9 cellular contexts compared by ENCODE assay signal in the genomic region with DNA sequence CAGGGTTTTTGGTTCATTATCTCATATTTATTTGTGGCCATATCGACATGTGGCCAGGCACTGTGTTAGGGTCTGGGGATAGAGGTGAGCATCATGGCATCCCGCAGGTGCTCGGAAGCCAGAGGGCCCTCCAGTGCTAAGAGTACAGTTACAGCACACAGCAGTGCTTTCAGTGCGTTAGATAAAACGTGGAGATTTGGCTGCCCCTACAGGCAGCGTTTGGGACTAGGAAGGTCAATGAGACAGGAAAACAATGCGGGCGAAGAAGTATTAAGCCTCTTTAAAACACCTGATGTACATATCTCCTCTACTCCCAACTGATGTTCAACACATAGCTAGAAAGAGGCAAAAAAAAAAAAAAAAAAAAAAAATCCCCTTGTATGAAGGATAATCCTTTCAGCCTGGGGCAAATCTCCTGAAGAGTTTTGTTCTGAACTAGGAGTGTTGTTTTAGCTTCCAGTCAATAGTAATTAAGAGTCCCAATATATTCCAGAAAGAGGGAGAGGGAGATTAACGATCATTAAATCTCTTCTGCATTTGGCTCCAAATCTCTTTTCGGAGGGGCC.
DNase-seq lines count a peak whose midpoint lies in the region; ATAC-seq, FAIRE-seq and TF ChIP-seq lines count a peak whose summit lies in the region.
"Had no signal": no experiment of that assay in that cellular context is flagged by ENCODE, and none has a peak within 500 bp of the region (broad histone marks: within the 10 kb centered on the region; RNA-seq: fewer than 3 reads in every experiment).

No MANE protein-coding gene starts in this region.

- CTCF ChIA-PET in MCF 10A (lab: Yijun Ruan, JAX) = interaction anchor here (0.5 to 1.1 kb wide), 6 partner anchors 8 to 311 kb away, joined by 3 to 4 read pairs (median 3); no protein-coding TSS in a partner anchor

- no peak for ATAC-seq in DND-41 (ENCODE audit: insufficient read depth, low read depth)
- ATAC-seq in GM18517 (IDR thresholded peaks at IDR 0.05; ENCODE audit: unreplicated experiment) = no peak

- no peaks in the 10 kb centered on the region for H3K27me3 ChIP-seq in DND-41 (ENCODE audit: insufficient read depth, low read length, poor library complexity)

- peak; percentile 8 for DNase-seq in DND-41
- peak; percentile 93 for DNase-seq in NCI-H510A treated with DMSO at 0.1 percent for 48 hours (lab: John Stamatoyannopoulos, UW)
- no peak for DNase-seq in osteocyte (ENCODE audit: extremely low spot score, unreplicated experiment)
- no peak for DNase-seq in MCF 10A (ENCODE audit: unreplicated experiment)
- DNase-seq in NOMO-1 (lab: John Stamatoyannopoulos, UW; ENCODE audit: unreplicated experiment in 2 of 2) = no peak
- DNase-seq in pons (ENCODE audit: low spot score) = no peak
- DNase-seq: activated naive CD4-positive, alpha-beta T cell treated with Interleukin-2 at 50 U/mL for 16 hours had no signal

- no peaks in the 10 kb centered on the region for H3K9me3 ChIP-seq in DND-41 (ENCODE audit: insufficient read depth, low read length, severe bottlenecking)

- H3K4me2 ChIP-seq in DND-41 (ENCODE audit: insufficient read depth, low read length) = no peak overlapping the region

- peaks cover 92% of the 10 kb centered on the region for H3K79me2 ChIP-seq in DND-41 (ENCODE audit: insufficient read depth, low read length)

- H3K27ac Mint-ChIP-seq in osteocyte (ENCODE audit: unreplicated experiment) = peak overlapping the region; percentile 77
- no peak overlapping the region for H3K27ac Mint-ChIP-seq in MCF 10A (ENCODE audit: low read depth, unreplicated experiment)

- H3K4me1 Mint-ChIP-seq in osteocyte (ENCODE audit: unreplicated experiment) = peaks cover 59% of the 10 kb centered on the region
- H3K4me1 Mint-ChIP-seq in MCF 10A (ENCODE audit: insufficient read depth, unreplicated experiment) = peaks cover 10% of the 10 kb centered on the region

- peak; percentile 73 for FAIRE-seq in endometrium (lab: Jason Lieb, UNC)

- H2AFZ ChIP-seq in DND-41 (ENCODE audit: low read depth, low read length) = no peak overlapping the region

- peaks cover 87% of the 10 kb centered on the region for H4K20me1 ChIP-seq in DND-41 (ENCODE audit: insufficient read depth, low read length)

- H3K27me3 Mint-ChIP-seq in osteocyte (ENCODE audit: unreplicated experiment) (no peaks in the 10 kb centered on the region), MCF 10A (ENCODE audit: insufficient read depth, unreplicated experiment) (no peaks in the 10 kb centered on the region)

- H3K4me3 ChIP-seq in DND-41 (ENCODE audit: low read depth in 1 of 2, low read length in 2 of 2) = no peak overlapping the region

- H3K9ac ChIP-seq in DND-41 (ENCODE audit: low read depth, low read length) = no peak overlapping the region

- no peaks in the 10 kb centered on the region; the same call in 1 of the 2 replicates for H3K4me1 ChIP-seq in DND-41 (ENCODE audit: insufficient read depth, low read length)

- H3K36me3 ChIP-seq in DND-41 (ENCODE audit: insufficient read depth, low read length) = peaks cover 17% of the 10 kb centered on the region; the same call in 1 of the 2 replicates

- peaks cover 29% of the 10 kb centered on the region for H3K36me3 Mint-ChIP-seq in osteocyte (ENCODE audit: unreplicated experiment)
- H3K36me3 Mint-ChIP-seq in MCF 10A (ENCODE audit: insufficient read depth, unreplicated experiment) = peaks cover 42% of the 10 kb centered on the region

- H3K27ac ChIP-seq in DND-41 (ENCODE audit: low read length) = no peak overlapping the region

- H3K4me3 Mint-ChIP-seq in osteocyte (ENCODE audit: unreplicated experiment) (no peak overlapping the region), MCF 10A (ENCODE audit: unreplicated experiment) (no peak overlapping the region)

- BruUV-seq in MCF 10A (replicated peaks; lab: Mats Ljungman, UMichigan) = no TSS peak

- H3K9me3 Mint-ChIP-seq in osteocyte (ENCODE audit: unreplicated experiment) (no peaks in the 10 kb centered on the region), MCF 10A (ENCODE audit: unreplicated experiment) (no peaks in the 10 kb centered on the region)

- intact Hi-C loops in MCF 10A (cut with micrococcal nuclease) = no loop called here

- POLR2A ChIA-PET in MCF 10A (lab: Yijun Ruan, JAX) = interaction anchor here (1.2 kb wide), 1 partner anchor 254 kb away, joined by 3 read pairs; no protein-coding TSS in a partner anchor

- TF ChIP-seq CTCF in DND-41 (IDR thresholded peaks at IDR 0.05; ENCODE audit: borderline replicate concordance, extremely low read depth, low read length, poor library complexity, severe bottlenecking) = peak; percentile 33
- TF ChIP-seq CTCF in osteocyte (IDR thresholded peaks at IDR 0.05) = peak; percentile 26
- TF ChIP-seq CTCF in MCF 10A (IDR thresholded peaks at IDR 0.05; ENCODE audit: unreplicated experiment) = no peak

Comparison
In these comparisons a context has a peak if more than half of its experiments do, and no peak if none do; other contexts are left out.
1. DNase-seq: peak in DND-41 (single experiment) and NCI-H510A treated with DMSO at 0.1 percent for 48 hours (single experiment); none in osteocyte (single experiment), MCF 10A (single experiment), NOMO-1 (0 of 2) and pons (single experiment).